In the genomic region with DNA sequence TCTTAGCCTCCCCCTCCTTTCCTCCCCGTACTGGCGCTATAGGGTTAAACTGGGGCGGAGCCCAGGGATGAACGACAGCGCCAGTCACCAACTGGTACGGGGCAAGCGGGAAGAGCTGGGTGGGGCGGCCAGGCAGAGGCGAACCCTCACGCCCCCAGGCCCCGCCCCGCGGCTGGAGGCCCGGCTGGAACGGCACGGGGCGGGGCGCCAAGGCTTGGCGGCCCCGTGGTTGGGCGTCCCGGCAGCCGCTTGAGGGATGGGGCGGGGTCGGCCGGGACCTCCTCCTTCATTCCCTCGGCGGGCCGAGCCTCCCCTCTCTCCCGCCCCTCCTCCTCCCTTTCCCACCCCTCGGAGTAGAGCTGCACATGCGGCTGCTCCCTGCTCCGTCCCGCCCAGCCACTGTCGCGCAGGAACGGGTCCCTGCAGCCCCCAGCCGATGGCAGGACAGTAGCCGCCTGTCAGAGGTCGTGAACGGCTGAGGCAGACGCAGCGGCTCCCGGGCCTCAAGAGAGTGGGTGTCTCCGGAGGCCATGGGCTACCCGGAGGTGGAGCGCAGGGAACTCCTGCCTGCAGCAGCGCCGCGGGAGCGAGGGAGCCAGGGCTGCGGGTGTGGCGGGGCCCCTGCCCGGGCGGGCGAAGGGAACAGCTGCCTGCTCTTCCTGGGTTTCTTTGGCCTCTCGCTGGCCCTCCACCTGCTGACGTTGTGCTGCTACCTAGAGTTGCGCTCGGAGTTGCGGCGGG, we compare ENCODE assay signal across 1 cellular context.
A peak's percentile ranks its signal among the peaks of the same experiment; 100 is the strongest.
TF ChIP-seq lines count a peak whose summit lies in the region.

Gene EDA (plus strand): TSS at position 335 of the 741 bp plus-strand sequence.

TF ChIP-seq in HepG2, 621 proteins besides CTCF, POLR2A, EP300 and RAD21 (continued from another document and continues in another):
- TF ChIP-seq, protein P1, sequence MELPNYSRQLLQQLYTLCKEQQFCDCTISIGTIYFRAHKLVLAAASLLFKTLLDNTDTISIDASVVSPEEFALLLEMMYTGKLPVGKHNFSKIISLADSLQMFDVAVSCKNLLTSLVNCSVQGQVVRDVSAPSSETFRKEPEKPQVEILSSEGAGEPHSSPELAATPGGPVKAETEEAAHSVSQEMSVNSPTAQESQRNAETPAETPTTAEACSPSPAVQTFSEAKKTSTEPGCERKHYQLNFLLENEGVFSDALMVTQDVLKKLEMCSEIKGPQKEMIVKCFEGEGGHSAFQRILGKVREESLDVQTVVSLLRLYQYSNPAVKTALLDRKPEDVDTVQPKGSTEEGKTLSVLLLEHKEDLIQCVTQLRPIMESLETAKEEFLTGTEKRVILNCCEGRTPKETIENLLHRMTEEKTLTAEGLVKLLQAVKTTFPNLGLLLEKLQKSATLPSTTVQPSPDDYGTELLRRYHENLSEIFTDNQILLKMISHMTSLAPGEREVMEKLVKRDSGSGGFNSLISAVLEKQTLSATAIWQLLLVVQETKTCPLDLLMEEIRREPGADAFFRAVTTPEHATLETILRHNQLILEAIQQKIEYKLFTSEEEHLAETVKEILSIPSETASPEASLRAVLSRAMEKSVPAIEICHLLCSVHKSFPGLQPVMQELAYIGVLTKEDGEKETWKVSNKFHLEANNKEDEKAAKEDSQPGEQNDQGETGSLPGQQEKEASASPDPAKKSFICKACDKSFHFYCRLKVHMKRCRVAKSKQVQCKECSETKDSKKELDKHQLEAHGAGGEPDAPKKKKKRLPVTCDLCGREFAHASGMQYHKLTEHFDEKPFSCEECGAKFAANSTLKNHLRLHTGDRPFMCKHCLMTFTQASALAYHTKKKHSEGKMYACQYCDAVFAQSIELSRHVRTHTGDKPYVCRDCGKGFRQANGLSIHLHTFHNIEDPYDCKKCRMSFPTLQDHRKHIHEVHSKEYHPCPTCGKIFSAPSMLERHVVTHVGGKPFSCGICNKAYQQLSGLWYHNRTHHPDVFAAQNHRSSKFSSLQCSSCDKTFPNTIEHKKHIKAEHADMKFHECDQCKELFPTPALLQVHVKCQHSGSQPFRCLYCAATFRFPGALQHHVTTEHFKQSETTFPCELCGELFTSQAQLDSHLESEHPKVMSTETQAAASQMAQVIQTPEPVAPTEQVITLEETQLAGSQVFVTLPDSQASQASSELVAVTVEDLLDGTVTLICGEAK (IDR thresholded peaks at IDR 0.05) = no peak
- TF ChIP-seq, protein P1 (CRISPR knock-in tag; IDR thresholded peaks at IDR 0.05) = no peak
- TF ChIP-seq MIER3 (CRISPR knock-in tag; IDR thresholded peaks at IDR 0.05; ENCODE audit: borderline replicate concordance) = no peak
- no peak for TF ChIP-seq NR2C2 (CRISPR knock-in tag; IDR thresholded peaks at IDR 0.05; ENCODE audit: borderline replicate concordance)
- TF ChIP-seq REXO4 (CRISPR knock-in tag; IDR thresholded peaks at IDR 0.05; ENCODE audit: borderline replicate concordance) = no peak
- TF ChIP-seq GTF2F1 (IDR thresholded peaks at IDR 0.05; ENCODE audit: low read length) = no peak
- no peak for TF ChIP-seq SAFB2 (CRISPR knock-in tag; IDR thresholded peaks at IDR 0.05; ENCODE audit: borderline replicate concordance, low read depth)
- TF ChIP-seq ATF4 (CRISPR knock-in tag; IDR thresholded peaks at IDR 0.05) = no peak
- TF ChIP-seq, protein P2, sequence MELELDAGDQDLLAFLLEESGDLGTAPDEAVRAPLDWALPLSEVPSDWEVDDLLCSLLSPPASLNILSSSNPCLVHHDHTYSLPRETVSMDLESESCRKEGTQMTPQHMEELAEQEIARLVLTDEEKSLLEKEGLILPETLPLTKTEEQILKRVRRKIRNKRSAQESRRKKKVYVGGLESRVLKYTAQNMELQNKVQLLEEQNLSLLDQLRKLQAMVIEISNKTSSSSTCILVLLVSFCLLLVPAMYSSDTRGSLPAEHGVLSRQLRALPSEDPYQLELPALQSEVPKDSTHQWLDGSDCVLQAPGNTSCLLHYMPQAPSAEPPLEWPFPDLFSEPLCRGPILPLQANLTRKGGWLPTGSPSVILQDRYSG (CRISPR knock-in tag; IDR thresholded peaks at IDR 0.05) = no peak
- no peak for TF ChIP-seq THAP8 (CRISPR knock-in tag; IDR thresholded peaks at IDR 0.05; ENCODE audit: borderline replicate concordance)
- no peak for TF ChIP-seq ARHGAP35 (CRISPR knock-in tag; IDR thresholded peaks at IDR 0.05; ENCODE audit: borderline replicate concordance)
- no peak for TF ChIP-seq ZNF720 (CRISPR knock-in tag; IDR thresholded peaks at IDR 0.05)
- peak; percentile 38 for TF ChIP-seq HNRNPLL (IDR thresholded peaks at IDR 0.05; ENCODE audit: low read depth, low read length, poor library complexity, severe bottlenecking)
- TF ChIP-seq MTA1 (CRISPR knock-in tag; IDR thresholded peaks at IDR 0.05; ENCODE audit: borderline replicate concordance) = 0 out of 2 replicates have a peak, but pooled peaks have one; percentile 36
- no peak for TF ChIP-seq SNAI1 (CRISPR knock-in tag; IDR thresholded peaks at IDR 0.05; ENCODE audit: borderline replicate concordance)
- no peak for TF ChIP-seq ATF5 (CRISPR knock-in tag; IDR thresholded peaks at IDR 0.05; ENCODE audit: low read depth)
- TF ChIP-seq ZNF281 (CRISPR knock-in tag; IDR thresholded peaks at IDR 0.05; ENCODE audit: borderline replicate concordance) = no peak
- TF ChIP-seq RARA (CRISPR knock-in tag; IDR thresholded peaks at IDR 0.05) = no peak
- TF ChIP-seq KAT7 (CRISPR knock-in tag; IDR thresholded peaks at IDR 0.05; ENCODE audit: borderline replicate concordance) = no peak
- no peak for TF ChIP-seq ZNF138 (CRISPR knock-in tag; IDR thresholded peaks at IDR 0.05; ENCODE audit: low read depth)
- no peak for TF ChIP-seq PPARG (CRISPR knock-in tag; conservative IDR thresholded peaks at IDR 0.05)
- TF ChIP-seq ZNF432 (CRISPR knock-in tag; IDR thresholded peaks at IDR 0.05; ENCODE audit: borderline replicate concordance) = no peak
- no peak for TF ChIP-seq CREBL2 (CRISPR knock-in tag; IDR thresholded peaks at IDR 0.05; ENCODE audit: borderline replicate concordance)
- peak; percentile 18; the same call in 1 of the 2 replicates for TF ChIP-seq ZNF12 (CRISPR knock-in tag; IDR thresholded peaks at IDR 0.05)
- peak; percentile 83 for TF ChIP-seq NFYC (CRISPR knock-in tag; IDR thresholded peaks at IDR 0.05)
- TF ChIP-seq CBX5 (CRISPR knock-in tag; IDR thresholded peaks at IDR 0.05; ENCODE audit: borderline replicate concordance) = no peak
- no peak for TF ChIP-seq ZNF546 (CRISPR knock-in tag; conservative IDR thresholded peaks at IDR 0.05)
- TF ChIP-seq, protein P3, sequence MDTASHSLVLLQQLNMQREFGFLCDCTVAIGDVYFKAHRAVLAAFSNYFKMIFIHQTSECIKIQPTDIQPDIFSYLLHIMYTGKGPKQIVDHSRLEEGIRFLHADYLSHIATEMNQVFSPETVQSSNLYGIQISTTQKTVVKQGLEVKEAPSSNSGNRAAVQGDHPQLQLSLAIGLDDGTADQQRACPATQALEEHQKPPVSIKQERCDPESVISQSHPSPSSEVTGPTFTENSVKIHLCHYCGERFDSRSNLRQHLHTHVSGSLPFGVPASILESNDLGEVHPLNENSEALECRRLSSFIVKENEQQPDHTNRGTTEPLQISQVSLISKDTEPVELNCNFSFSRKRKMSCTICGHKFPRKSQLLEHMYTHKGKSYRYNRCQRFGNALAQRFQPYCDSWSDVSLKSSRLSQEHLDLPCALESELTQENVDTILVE (CRISPR knock-in tag; IDR thresholded peaks at IDR 0.05) = no peak
- no peak for TF ChIP-seq MEF2D (CRISPR knock-in tag; IDR thresholded peaks at IDR 0.05)
- no peak for TF ChIP-seq MNT (IDR thresholded peaks at IDR 0.05)
- TF ChIP-seq, protein P4, sequence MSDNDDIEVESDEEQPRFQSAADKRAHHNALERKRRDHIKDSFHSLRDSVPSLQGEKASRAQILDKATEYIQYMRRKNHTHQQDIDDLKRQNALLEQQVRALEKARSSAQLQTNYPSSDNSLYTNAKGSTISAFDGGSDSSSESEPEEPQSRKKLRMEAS (IDR thresholded peaks at IDR 0.05) = peak; percentile 57; the same call in 1 of the 2 replicates
- no peak for TF ChIP-seq ZNF841 (CRISPR knock-in tag; IDR thresholded peaks at IDR 0.05; ENCODE audit: borderline replicate concordance)
- no peak for TF ChIP-seq ZNF451 (CRISPR knock-in tag; IDR thresholded peaks at IDR 0.05)
- no peak for TF ChIP-seq THAP11 (CRISPR knock-in tag; IDR thresholded peaks at IDR 0.05)
- no peak for TF ChIP-seq ZNF75D (CRISPR knock-in tag; IDR thresholded peaks at IDR 0.05; ENCODE audit: borderline replicate concordance)
- no peak for TF ChIP-seq THYN1 (CRISPR knock-in tag; IDR thresholded peaks at IDR 0.05; ENCODE audit: borderline replicate concordance, low read depth)
- no peak for TF ChIP-seq FOXA1 (IDR thresholded peaks at IDR 0.05)
- TF ChIP-seq FOXA1 (CRISPR knock-in tag; IDR thresholded peaks at IDR 0.05) = no peak
